20 cellular contexts compared by ENCODE assay signal in the genomic region with DNA sequence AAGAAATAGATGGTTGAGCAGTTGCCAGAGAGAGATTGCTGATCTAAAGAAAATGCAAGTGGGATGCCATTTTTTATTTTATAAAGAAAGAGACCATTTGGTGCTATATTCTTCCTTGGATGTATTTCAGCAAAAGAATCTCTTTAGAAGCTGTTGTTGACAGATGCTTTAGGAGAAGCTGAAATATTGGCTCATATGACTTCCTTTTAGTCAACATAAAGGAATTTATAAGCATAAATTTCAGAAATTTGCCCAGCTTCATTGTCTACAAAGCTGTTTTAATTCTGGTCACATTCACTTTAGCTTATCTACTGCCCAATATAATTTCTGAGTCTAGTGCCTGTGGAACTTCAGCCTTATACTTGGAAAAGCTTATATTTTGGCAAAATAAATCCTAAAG. TPM values are rescaled to one million over a fixed set of nuclear protein-coding genes. Genes with fewer than 3 reads are reported as not detected.
DNase-seq lines count a peak whose midpoint lies in the region; ATAC-seq, FAIRE-seq and TF ChIP-seq lines count a peak whose summit lies in the region.
"Had no signal": no experiment of that assay in that cellular context is flagged by ENCODE, and none has a peak within 500 bp of the region (broad histone marks: within the 10 kb centered on the region; RNA-seq: fewer than 3 reads in every experiment).

No MANE protein-coding gene starts in this region.

- no peaks in the 10 kb centered on the region for H3K9me3 ChIP-seq in PC-9 (ENCODE audit: insufficient read depth, low read depth)
- H3K9me3 ChIP-seq in endothelial cell of umbilical vein (replicated peaks; ENCODE audit: control insufficient read depth, insufficient read depth, low read length): no peaks in the 10 kb centered on the region
- H3K9me3 ChIP-seq in osteoblast (ENCODE audit: low read depth, low read length): no peaks in the 10 kb centered on the region
- H3K9me3 ChIP-seq in lower lobe of right lung: no peaks in the 10 kb centered on the region
- H3K9me3 ChIP-seq: prostate gland, uterus had no signal

- no peak overlapping the region for H3K9ac ChIP-seq in endothelial cell of umbilical vein (replicated peaks; ENCODE audit: extremely low read depth, insufficient read depth, low read length)

- dilution Hi-C loops in endothelial cell of umbilical vein (cut with MboI; ENCODE audit: extremely low pct_ligation_motif_present, low sequenced_read_pairs): no loop called here

- H3K4me3 ChIP-seq in BJ (ENCODE audit: low read depth, low read length) (no peak overlapping the region), PC-9 (0 out of 2 replicates have a peak overlapping the region, but pooled peaks have one; percentile 11), endothelial cell of umbilical vein (replicated peaks in 1 of 3; ENCODE audit: insufficient read depth in 1 of 3, low read depth in 1 of 3, low read length in 3 of 3) (no peak overlapping the region), osteoblast (ENCODE audit: insufficient read depth, low read length) (no peak overlapping the region), lower lobe of right lung (no peak overlapping the region)
- H3K4me3 ChIP-seq: prostate gland, uterus had no signal

- DNase-seq in BJ (ENCODE audit: low read depth) (peak; percentile 18), PC-9 (peak in 1 of 2 experiments; percentile 44), endothelial cell of umbilical vein (ENCODE audit: low read depth, low spot score) (peak; percentile 41), osteoblast (ENCODE audit: insufficient read length, low spot score, missing footprints) (no peak), CD1c-positive myeloid dendritic cell (ENCODE audit: extremely low spot score) (no peak), lower lobe of right lung (no peak), NCI-H226 (no peak), GM19238 (ENCODE audit: insufficient read length, low spot score) (no peak)
- DNase-seq: activated CD8-positive, alpha-beta memory T cell treated with anti-CD3 and anti-CD28 coated beads, Interleukin-2, amount 50 U/mL, for 48 hours; activated effector memory CD4-positive, alpha-beta T cell treated with Interleukin-2 at 50 U/mL for 16 hours; activated naive CD8-positive, alpha-beta T cell treated with anti-CD3 and anti-CD28 coated beads, Interleukin-2, amount 50 U/mL, for 24 hours; DMS79 treated with DMSO at 0.1 percent for 48 hours; effector CD4-positive, alpha-beta T cell; foreskin melanocyte; left cardiac atrium; nephron progenitor cell; SIG-M5; stimulated activated CD8-positive, alpha-beta memory T cell treated with anti-CD3 and anti-CD28 coated beads, Interleukin-4, amount 100 ng/mL, for 48 hours; uterus had no signal

- H3F3A ChIP-seq in PC-9 (ENCODE audit: insufficient read depth, low read depth): peaks cover 7% of the 10 kb centered on the region

- no TSS peak for BruUV-seq in PC-9 (replicated peaks; lab: Mats Ljungman, UMichigan)
- no TSS peak for BruUV-seq in endothelial cell of umbilical vein (replicated peaks; lab: Mats Ljungman, UMichigan)

- intact Hi-C loops in PC-9 (cut with micrococcal nuclease; ENCODE audit: unreplicated experiment): loop anchor here (10.0 kb wide), 1 partner anchor 104 kb away; no protein-coding TSS in a partner anchor
- intact Hi-C loops in endothelial cell of umbilical vein (cut with micrococcal nuclease): no loop called here
- intact Hi-C loops in lower lobe of right lung (cut with DNase I): no loop called here

- FAIRE-seq in endothelial cell of umbilical vein (lab: Jason Lieb, UNC): peak; percentile 67

- H3K4me2 ChIP-seq in PC-9 (peak overlapping the region; percentile 63), endothelial cell of umbilical vein (ENCODE audit: insufficient read depth, low read length) (peak overlapping the region; percentile 42), osteoblast (ENCODE audit: insufficient read depth, low read length) (no peak overlapping the region)

- no peaks in the 10 kb centered on the region for H3K9me2 ChIP-seq in PC-9 (ENCODE audit: insufficient read depth)

- TF ChIP-seq CTCF in BJ (IDR thresholded peaks at IDR 0.05; ENCODE audit: insufficient read depth, low read depth, low read length) (no peak), PC-9 (conservative IDR thresholded peaks at IDR 0.05) (no peak), endothelial cell of umbilical vein (IDR thresholded peaks at IDR 0.05; ENCODE audit: extremely low read depth in 1 of 2, insufficient read depth in 1 of 2, low read depth in 1 of 2, low read length in 2 of 2) (no peak), osteoblast (IDR thresholded peaks at IDR 0.05; ENCODE audit: extremely low read depth, low read depth, low read length) (no peak), lower lobe of right lung (IDR thresholded peaks at IDR 0.05) (no peak)

- no peaks in the 10 kb centered on the region for H4K20me1 ChIP-seq in PC-9 (ENCODE audit: insufficient read depth)
- no peaks in the 10 kb centered on the region for H4K20me1 ChIP-seq in endothelial cell of umbilical vein (replicated peaks; ENCODE audit: control insufficient read depth, extremely low read depth, insufficient read depth, low read length)
- H4K20me1 ChIP-seq in osteoblast (ENCODE audit: insufficient read depth, low read length): peaks cover 18% of the 10 kb centered on the region

- no peak for ATAC-seq in lower lobe of right lung
- ATAC-seq: activated naive CD8-positive, alpha-beta T cell treated with anti-CD3 and anti-CD28 coated beads, Interleukin-2, amount 50 U/mL, for 24 hours had no signal

- H3K36me3 ChIP-seq in BJ (ENCODE audit: control insufficient read depth, insufficient read depth, low read length) (peaks cover 2% of the 10 kb centered on the region; the same call in 1 of the 2 replicates), PC-9 (ENCODE audit: low read depth) (peaks cover 18% of the 10 kb centered on the region; the same call in 1 of the 2 replicates), endothelial cell of umbilical vein (ENCODE audit: control insufficient read depth in 2 of 2, extremely low read depth in 1 of 2, insufficient read depth in 2 of 2, low read length in 2 of 2) (no peaks in the 10 kb centered on the region), osteoblast (ENCODE audit: insufficient read depth, low read length) (no peaks in the 10 kb centered on the region), lower lobe of right lung (peaks cover 7% of the 10 kb centered on the region)
- H3K36me3 ChIP-seq: prostate gland, uterus had no signal

- H2AFZ ChIP-seq in PC-9 (no peak overlapping the region), endothelial cell of umbilical vein (ENCODE audit: low read depth, low read length) (no peak overlapping the region), osteoblast (ENCODE audit: low read length) (no peak overlapping the region)

- H3K27ac ChIP-seq in PC-9 (peak overlapping the region; percentile 50), endothelial cell of umbilical vein (ENCODE audit: insufficient read depth, low read depth, low read length) (peak overlapping the region; percentile 29), osteoblast (ENCODE audit: low read depth, low read length) (peak overlapping the region; percentile 43), lower lobe of right lung (no peak overlapping the region)
- H3K27ac ChIP-seq: prostate gland, uterus had no signal

- TF ChIP-seq POLR2A in endothelial cell of umbilical vein (IDR thresholded peaks at IDR 0.05; ENCODE audit: low read depth, low read length): no peak

- H3K4me1 ChIP-seq in PC-9 (replicated peaks; ENCODE audit: insufficient read depth) (peaks cover 33% of the 10 kb centered on the region), endothelial cell of umbilical vein (ENCODE audit: control insufficient read depth, extremely low read depth, insufficient read depth, low read length) (peaks cover 13% of the 10 kb centered on the region), osteoblast (ENCODE audit: insufficient read depth, low read length) (peaks cover 16% of the 10 kb centered on the region), lower lobe of right lung (peaks cover 9% of the 10 kb centered on the region)
- H3K4me1 ChIP-seq: uterus had no signal

- peaks cover 3% of the 10 kb centered on the region for H3K9me1 ChIP-seq in endothelial cell of umbilical vein (replicated peaks; ENCODE audit: control insufficient read depth, extremely low read depth, insufficient read depth, low read length)

- CTCF ChIA-PET in BJ (lab: Yijun Ruan, JAX): interaction anchor here (0.9 to 1.2 kb wide), 2 partner anchors 8 to 10 kb away, joined by 3 to 5 read pairs; no protein-coding TSS in a partner anchor
- CTCF ChIA-PET in PC-9 (lab: Charles Lee): no interaction called here
- CTCF ChIA-PET in endothelial cell of umbilical vein (lab: Charles Lee): interaction anchor here (1.1 to 1.6 kb wide), 3 partner anchors 9 to 21 kb away, joined by 3 to 9 read pairs (median 8); no protein-coding TSS in a partner anchor

- H3K27me3 ChIP-seq in BJ (ENCODE audit: control insufficient read depth, insufficient read depth, low read length) (no peaks in the 10 kb centered on the region), PC-9 (ENCODE audit: insufficient read depth, low read depth) (no peaks in the 10 kb centered on the region), endothelial cell of umbilical vein (ENCODE audit: control insufficient read depth in 2 of 2, insufficient read depth in 2 of 2, low read length in 2 of 2) (no peaks in the 10 kb centered on the region), osteoblast (ENCODE audit: insufficient read depth, low read length) (no peaks in the 10 kb centered on the region), lower lobe of right lung (ENCODE audit: low read depth) (no peaks in the 10 kb centered on the region)
- H3K27me3 ChIP-seq: uterus had no signal

- POLR2A ChIA-PET in BJ (lab: Charles Lee): interaction anchor here (0.6 kb wide), 1 partner anchor 15 kb away, joined by 3 read pairs; no protein-coding TSS in a partner anchor
- POLR2A ChIA-PET in PC-9 (lab: Charles Lee; ENCODE audit: unreplicated experiment): no interaction called here
- POLR2A ChIA-PET in endothelial cell of umbilical vein (lab: Charles Lee): no interaction called here

- H3K79me2 ChIP-seq in PC-9 (ENCODE audit: low read depth) (peaks cover 28% of the 10 kb centered on the region), endothelial cell of umbilical vein (ENCODE audit: control insufficient read depth, insufficient read depth, low read length) (no peaks in the 10 kb centered on the region), osteoblast (ENCODE audit: insufficient read depth, low read length) (peaks cover 14% of the 10 kb centered on the region)

RNA-seq across cellular contexts. Expression of a gene that starts 36.9 kb away (rescaled TPM):
- polyA plus RNA-seq in BJ (2011; rRNA removed): 79.4 and 105 TPM in 2 replicates
- 19.1 and 26.1 TPM in 2 replicates for polyA minus RNA-seq in BJ (2011; rRNA and poly(A)+ RNA removed)
- 104 and 119 TPM in 2 replicates for total RNA-seq in PC-9 (2021)
- total RNA-seq in endothelial cell of umbilical vein: 104 and 111 TPM in 2 replicates
- polyA plus RNA-seq in endothelial cell of umbilical vein: 78.1 and 90.7 TPM in 2 replicates
- polyA plus RNA-seq in endothelial cell of umbilical vein (2011; cell fraction: cytosol; rRNA removed): 121 and 122 TPM in 2 replicates
- polyA plus RNA-seq in endothelial cell of umbilical vein (2011; cell fraction: nucleus; rRNA removed): 79.7 and 90.2 TPM in 2 replicates
- polyA plus RNA-seq in endothelial cell of umbilical vein (2012): 139 and 175 TPM in 2 replicates
- polyA minus RNA-seq in endothelial cell of umbilical vein: 33.9 and 38.6 TPM in 2 replicates
- 30.8 TPM for polyA minus RNA-seq in endothelial cell of umbilical vein (2011; cell fraction: cytosol; rRNA and poly(A)+ RNA removed)
- polyA minus RNA-seq in endothelial cell of umbilical vein (2011; cell fraction: nucleus; rRNA and poly(A)+ RNA removed): 26.5 and 28.6 TPM in 2 replicates
- 84.6 and 93.7 TPM in 2 replicates for total RNA-seq in osteoblast
- 129 TPM for total RNA-seq in lower lobe of right lung

RNA-seq across cellular contexts. Expression of a gene that starts 38.2 kb away (rescaled TPM):
- polyA plus RNA-seq in BJ (2011; rRNA removed): 4.6 and 5.5 TPM in 2 replicates
- polyA minus RNA-seq in BJ (2011; rRNA and poly(A)+ RNA removed): 4.2 and 6.9 TPM in 2 replicates
- total RNA-seq in PC-9 (2021): 7.0 and 7.1 TPM in 2 replicates
- 9.1 and 9.9 TPM in 2 replicates for total RNA-seq in endothelial cell of umbilical vein
- 5.9 and 7.0 TPM in 2 replicates for polyA plus RNA-seq in endothelial cell of umbilical vein
- polyA plus RNA-seq in endothelial cell of umbilical vein (2011; cell fraction: cytosol; rRNA removed): 6.4 and 6.8 TPM in 2 replicates
- polyA plus RNA-seq in endothelial cell of umbilical vein (2011; cell fraction: nucleus; rRNA removed): 7.8 and 9.0 TPM in 2 replicates
- polyA plus RNA-seq in endothelial cell of umbilical vein (2012): 7.7 and 9.7 TPM in 2 replicates
- polyA minus RNA-seq in endothelial cell of umbilical vein: 19.0 and 19.5 TPM in 2 replicates
- polyA minus RNA-seq in endothelial cell of umbilical vein (2011; cell fraction: cytosol; rRNA and poly(A)+ RNA removed): 7.3 TPM
- 15.2 and 18.2 TPM in 2 replicates for polyA minus RNA-seq in endothelial cell of umbilical vein (2011; cell fraction: nucleus; rRNA and poly(A)+ RNA removed)
- total RNA-seq in osteoblast: 14.4 and 15.2 TPM in 2 replicates
- total RNA-seq in lower lobe of right lung: 29.7 TPM

Comparison
In these comparisons a context has a peak if more than half of its experiments do, and no peak if none do; other contexts are left out.
1. DNase-seq: peak in BJ (single experiment) and endothelial cell of umbilical vein (single experiment); none in osteoblast (single experiment), CD1c-positive myeloid dendritic cell (single experiment), lower lobe of right lung (single experiment), NCI-H226 (single experiment) and GM19238 (single experiment).